Comparison of ENCODE assay signal across 8 cellular contexts in genomic region chr14:90381011-90381790, GRCh38. TPM values are rescaled to one million over a fixed set of nuclear protein-coding genes. Genes with fewer than 3 reads are reported as not detected.
DNase-seq lines count a peak whose midpoint lies in the region; ATAC-seq and TF ChIP-seq lines count a peak whose summit lies in the region.

No MANE protein-coding gene starts in this region.

- H3K9me3 ChIP-seq in fibroblast of lung (ENCODE audit: control insufficient read depth, insufficient read depth, low read depth, low read length) (no peaks in the 10 kb centered on the region), neuron (ENCODE audit: low read length) (no peaks in the 10 kb centered on the region)

- H3K4me1 ChIP-seq in fibroblast of lung (ENCODE audit: control insufficient read depth, extremely low read depth, insufficient read depth, low read length) (peaks cover 14% of the 10 kb centered on the region), neuron (ENCODE audit: insufficient read depth, low read length) (peaks cover 21% of the 10 kb centered on the region)

- no peaks in the 10 kb centered on the region for H4K20me1 ChIP-seq in fibroblast of lung (ENCODE audit: control insufficient read depth, extremely low read depth, insufficient read depth, low read length)

- peak overlapping the region; percentile 96 for H3K4me2 ChIP-seq in fibroblast of lung (ENCODE audit: extremely low read depth, insufficient read depth, low read length)

- ATAC-seq in HG02763 (IDR thresholded peaks at IDR 0.05; ENCODE audit: unreplicated experiment) (no peak), HG03521 (IDR thresholded peaks at IDR 0.05; ENCODE audit: unreplicated experiment) (no peak)

- no peak overlapping the region for H3K9ac ChIP-seq in fibroblast of lung (ENCODE audit: insufficient read depth, low read length)

- no peaks in the 10 kb centered on the region for H3K36me3 ChIP-seq in fibroblast of lung (ENCODE audit: control insufficient read depth, insufficient read depth, low read length)
- no peaks in the 10 kb centered on the region for H3K36me3 ChIP-seq in neuron (ENCODE audit: insufficient read depth, low read length)
- no peaks in the 10 kb centered on the region for H3K36me3 ChIP-seq in H7 (replicated peaks; ENCODE audit: control insufficient read depth, insufficient read depth, low read length)

- H3K27me3 ChIP-seq in fibroblast of lung (ENCODE audit: control insufficient read depth, insufficient read depth, low read length) (no peaks in the 10 kb centered on the region), neuron (ENCODE audit: insufficient read depth, low read length) (no peaks in the 10 kb centered on the region), H7 (ENCODE audit: control insufficient read depth, insufficient read depth, low read length) (no peaks in the 10 kb centered on the region)

- H2AFZ ChIP-seq in fibroblast of lung (ENCODE audit: low read length) = no peak overlapping the region
- H2AFZ ChIP-seq in neuron (ENCODE audit: low read depth, low read length) = no peak overlapping the region

- TF ChIP-seq CTCF in fibroblast of lung (conservative IDR thresholded peaks at IDR 0.05 in 1 of 2, IDR thresholded peaks at IDR 0.05 in 1 of 2; ENCODE audit: low read depth in 1 of 2, low read length in 2 of 2) = no peak

- no peaks in the 10 kb centered on the region for H3K79me2 ChIP-seq in fibroblast of lung (ENCODE audit: control insufficient read depth, insufficient read depth, low read length)

- H3K27ac ChIP-seq in fibroblast of lung (ENCODE audit: insufficient read depth, low read length) = no peak overlapping the region

- DNase-seq in COLO668 (lab: John Stamatoyannopoulos, UW; ENCODE audit: unreplicated experiment) (peak; percentile 44), NCI-H510A treated with DMSO at 0.1 percent for 48 hours (lab: John Stamatoyannopoulos, UW) (peak; percentile 65), fibroblast of lung (ENCODE audit: low read depth in 2 of 2) (peak in 1 of 2 donors; percentile 31), H7 (no peak), HCEC 1CT (no peak)

- H3K4me3 ChIP-seq in fibroblast of lung (replicated peaks in 1 of 4; ENCODE audit: control extremely low read depth in 1 of 4, insufficient read depth in 1 of 4, low read depth in 3 of 4, low read length in 4 of 4) (no peak overlapping the region), neuron (ENCODE audit: low read length) (peak overlapping the region; percentile 74), H7 (ENCODE audit: insufficient read depth, low read depth, low read length) (no peak overlapping the region)

RNA-seq across cellular contexts. Expression of gene CALM1, which starts 15.6 kb away (rescaled TPM):
- total RNA-seq in fibroblast of lung = 269 and 632 TPM in 2 replicates
- polyA plus RNA-seq in fibroblast of lung = 620 and 700 TPM in 2 replicates
- 339 and 423 TPM in 2 replicates for polyA plus RNA-seq in fibroblast of lung (2012)
- polyA minus RNA-seq in fibroblast of lung (ENCODE audit: low replicate concordance) = 38.2 and 45.4 TPM in 2 replicates
- total RNA-seq in H7 (2014; rRNA removed; shearing (Covaris generic)) = 410 and 535 TPM in 2 replicates

RNA-seq across cellular contexts. Expression of gene NRDE2, which starts 49.5 kb away (rescaled TPM):
- 9.2 and 9.7 TPM in 2 replicates for total RNA-seq in fibroblast of lung
- polyA plus RNA-seq in fibroblast of lung = 6.3 and 7.0 TPM in 2 replicates
- polyA plus RNA-seq in fibroblast of lung (2012) = 7.6 and 8.7 TPM in 2 replicates
- polyA minus RNA-seq in fibroblast of lung (ENCODE audit: low replicate concordance) = 9.4 and 11.1 TPM in 2 replicates
- total RNA-seq in H7 (2014; rRNA removed; shearing (Covaris generic)) = 3.6 and 8.2 TPM in 2 replicates

Comparison
In these comparisons a context has a peak if more than half of its experiments do, and no peak if none do; other contexts are left out.
1. DNase-seq: peak in COLO668 (single experiment) and NCI-H510A treated with DMSO at 0.1 percent for 48 hours (single experiment); none in H7 (single experiment) and HCEC 1CT (single experiment).